1 cellular context compared by ENCODE assay signal in genomic region chr4:2040391-2041233, GRCh38.
TF ChIP-seq lines count a peak whose summit lies in the region.

No MANE protein-coding gene starts in this region.

TF ChIP-seq in HepG2, 621 proteins besides CTCF, POLR2A, EP300 and RAD21:
- peak; percentile 5 for TF ChIP-seq HNRNPK (IDR thresholded peaks at IDR 0.05; ENCODE audit: low read depth, low read length, poor library complexity, severe bottlenecking)
- TF ChIP-seq JUND (CRISPR knock-in tag; IDR thresholded peaks at IDR 0.05), result no peak
